Comparison of ENCODE assay signal across 2 cellular contexts in genomic region chr2:96637385-96638143, GRCh38.
TF ChIP-seq lines count a peak whose summit lies in the region.

No MANE protein-coding gene starts in this region.

TF ChIP-seq in HCT116, 20 proteins besides CTCF, POLR2A, EP300 and RAD21:
- TF ChIP-seq EZH2phosphoT487 (IDR thresholded peaks at IDR 0.05; ENCODE audit: borderline replicate concordance) (no peak), CEBPB (IDR thresholded peaks at IDR 0.05; ENCODE audit: low read depth) (no peak), POLR2AphosphoS5 (IDR thresholded peaks at IDR 0.05; ENCODE audit: low read depth, low read length) (no peak; the same call in 1 of the 2 replicates), ZFX (IDR thresholded peaks at IDR 0.05) (no peak), JUND (IDR thresholded peaks at IDR 0.05) (no peak), ATF3 (IDR thresholded peaks at IDR 0.05) (no peak), REST (IDR thresholded peaks at IDR 0.05; ENCODE audit: low read depth) (no peak), FOSL1 (IDR thresholded peaks at IDR 0.05; ENCODE audit: low read depth) (no peak), MAX (IDR thresholded peaks at IDR 0.05) (no peak), ZNF274 (IDR thresholded peaks at IDR 0.05; ENCODE audit: low read depth, low read length) (no peak)

TF ChIP-seq in GM12878, 131 proteins besides CTCF, POLR2A, EP300 and RAD21:
- TF ChIP-seq ETV6 (conservative IDR thresholded peaks at IDR 0.05 in 1 of 2, IDR thresholded peaks at IDR 0.05 in 1 of 2; ENCODE audit: borderline replicate concordance in 1 of 2, low read depth in 1 of 2) (no peak), NKRF (conservative IDR thresholded peaks at IDR 0.05) (0 out of 2 replicates have a peak, but pooled peaks have one; percentile 25), NR2C1 (IDR thresholded peaks at IDR 0.05) (peak; percentile 11; the same call in 1 of the 2 replicates), POLR2AphosphoS5 (IDR thresholded peaks at IDR 0.05; ENCODE audit: low read length) (peak; percentile 48), TAF1 (IDR thresholded peaks at IDR 0.05; ENCODE audit: borderline replicate concordance, low read depth, low read length) (peak; percentile 16; the same call in 1 of the 2 replicates), ZNF687 (IDR thresholded peaks at IDR 0.05) (no peak), SKIL (IDR thresholded peaks at IDR 0.05; ENCODE audit: low read depth, poor library complexity, severe bottlenecking) (peak; percentile 39), MEF2A (IDR thresholded peaks at IDR 0.05; ENCODE audit: insufficient read depth, low read depth, low read length) (no peak)
TF ChIP-seq in GM12878: peak in this region for 5.
